ENCODE assay signal across 1 cellular context in the genomic region with DNA sequence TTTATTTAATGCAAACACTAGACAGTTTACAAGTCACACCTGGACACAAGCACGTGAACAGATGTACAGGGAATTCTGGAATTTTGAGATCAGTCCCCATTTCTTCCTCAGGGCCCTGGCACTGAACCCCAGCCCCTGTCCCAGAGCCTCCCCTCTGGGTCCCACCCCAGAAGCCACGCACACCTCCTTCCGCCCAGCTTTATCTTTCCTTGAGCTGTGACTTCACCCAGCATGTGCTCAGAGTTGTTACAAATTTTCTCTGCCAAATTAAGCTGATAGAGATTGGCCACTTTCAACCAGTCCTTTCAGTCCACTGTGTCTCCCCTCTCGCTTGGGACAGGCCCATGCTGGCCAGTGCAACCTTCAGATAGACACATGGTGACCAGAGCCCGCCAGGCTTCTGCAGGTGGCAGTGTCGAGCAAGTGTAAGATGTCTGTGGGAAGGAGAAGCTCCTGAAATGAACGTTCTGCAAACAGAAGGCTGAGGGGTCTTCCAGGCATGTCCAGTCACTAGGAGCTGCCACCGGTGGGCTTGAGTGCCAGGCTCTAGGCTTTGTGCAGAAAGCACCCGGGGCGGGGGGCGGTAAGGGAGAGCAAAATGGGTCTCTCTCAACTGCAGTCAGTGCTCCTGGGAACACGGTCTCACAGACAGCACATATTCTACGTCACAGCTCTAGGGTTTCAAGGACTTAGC.
TF ChIP-seq lines count a peak whose summit lies in the region.

No MANE protein-coding gene starts in this region.

TF ChIP-seq in H1, 55 proteins besides CTCF, POLR2A, EP300 and RAD21:
- TF ChIP-seq, protein P1, sequence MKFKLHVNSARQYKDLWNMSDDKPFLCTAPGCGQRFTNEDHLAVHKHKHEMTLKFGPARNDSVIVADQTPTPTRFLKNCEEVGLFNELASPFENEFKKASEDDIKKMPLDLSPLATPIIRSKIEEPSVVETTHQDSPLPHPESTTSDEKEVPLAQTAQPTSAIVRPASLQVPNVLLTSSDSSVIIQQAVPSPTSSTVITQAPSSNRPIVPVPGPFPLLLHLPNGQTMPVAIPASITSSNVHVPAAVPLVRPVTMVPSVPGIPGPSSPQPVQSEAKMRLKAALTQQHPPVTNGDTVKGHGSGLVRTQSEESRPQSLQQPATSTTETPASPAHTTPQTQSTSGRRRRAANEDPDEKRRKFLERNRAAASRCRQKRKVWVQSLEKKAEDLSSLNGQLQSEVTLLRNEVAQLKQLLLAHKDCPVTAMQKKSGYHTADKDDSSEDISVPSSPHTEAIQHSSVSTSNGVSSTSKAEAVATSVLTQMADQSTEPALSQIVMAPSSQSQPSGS (IDR thresholded peaks at IDR 0.05; ENCODE audit: low read length) = no peak
- TF ChIP-seq, protein P2, sequence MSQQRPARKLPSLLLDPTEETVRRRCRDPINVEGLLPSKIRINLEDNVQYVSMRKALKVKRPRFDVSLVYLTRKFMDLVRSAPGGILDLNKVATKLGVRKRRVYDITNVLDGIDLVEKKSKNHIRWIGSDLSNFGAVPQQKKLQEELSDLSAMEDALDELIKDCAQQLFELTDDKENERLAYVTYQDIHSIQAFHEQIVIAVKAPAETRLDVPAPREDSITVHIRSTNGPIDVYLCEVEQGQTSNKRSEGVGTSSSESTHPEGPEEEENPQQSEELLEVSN (IDR thresholded peaks at IDR 0.05) = no peak
- TF ChIP-seq GTF2F1 (IDR thresholded peaks at IDR 0.05; ENCODE audit: borderline replicate concordance, low read depth, low read length) (no peak), BACH1 (IDR thresholded peaks at IDR 0.05; ENCODE audit: low read length) (no peak), SUZ12 (IDR thresholded peaks at IDR 0.05; ENCODE audit: low read length) (no peak), CTBP2 (IDR thresholded peaks at IDR 0.05; ENCODE audit: borderline replicate concordance, insufficient read depth, insufficient read length, low read length) (no peak), SIX5 (IDR thresholded peaks at IDR 0.05; ENCODE audit: low read depth, low read length) (no peak), CREB1 (IDR thresholded peaks at IDR 0.05) (no peak), SP1 (IDR thresholded peaks at IDR 0.05; ENCODE audit: low read depth, low read length) (no peak), JUND (IDR thresholded peaks at IDR 0.05; ENCODE audit: low read length) (no peak), ASH2L (IDR thresholded peaks at IDR 0.05; ENCODE audit: low read length) (no peak), EZH2 (IDR thresholded peaks at IDR 0.05; ENCODE audit: low read depth, low read length, severe bottlenecking) (no peak)
